ENCODE assay signal across 6 cellular contexts in the genomic region with DNA sequence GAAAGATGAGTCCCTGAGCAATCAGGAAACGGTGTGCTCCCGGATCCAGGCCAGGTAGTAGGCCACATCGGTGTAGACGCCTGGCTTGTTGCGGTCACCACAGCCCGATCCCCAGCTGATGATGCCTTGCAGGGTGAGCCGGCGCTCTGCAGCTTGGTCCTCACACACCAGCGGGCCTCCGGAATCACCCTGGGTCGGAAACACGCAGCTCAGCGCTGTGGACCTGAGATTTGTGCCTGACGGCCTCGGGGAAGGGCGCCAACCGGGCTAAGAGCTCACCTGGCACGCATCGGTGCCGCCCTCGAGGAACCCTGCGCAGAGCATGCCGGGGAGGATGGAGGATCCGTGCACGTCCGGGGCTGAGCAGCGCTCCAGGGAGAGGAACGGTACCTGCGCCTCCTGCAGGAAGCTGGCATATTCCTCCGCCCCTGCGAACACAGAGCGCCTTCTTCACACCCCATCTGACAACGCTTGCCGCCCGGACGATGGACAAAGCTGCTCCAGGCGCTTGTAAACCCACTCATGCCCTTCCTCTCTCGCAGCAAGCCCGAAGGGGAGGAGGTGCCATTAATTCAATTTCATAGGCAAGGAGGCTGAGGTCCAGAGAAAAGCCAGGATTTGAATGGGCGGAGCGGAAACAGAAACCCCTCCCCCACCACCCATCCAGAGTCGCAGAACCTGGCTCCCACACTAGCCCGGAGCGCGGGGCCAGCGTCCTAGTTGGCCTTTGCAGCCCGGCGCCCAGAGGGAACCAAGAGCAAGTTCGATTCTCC. TPM values are rescaled to one million over a fixed set of nuclear protein-coding genes. Genes with fewer than 3 reads are reported as not detected.
DNase-seq lines count a peak whose midpoint lies in the region; ATAC-seq and TF ChIP-seq lines count a peak whose summit lies in the region.

No MANE protein-coding gene starts in this region.

- intact Hi-C loops in left colon (cut with DNase I, micrococcal nuclease): loop anchor here in 1 of 2 donors (5.0 kb wide), 1 partner anchor 50 kb away; no protein-coding TSS in a partner anchor
- intact Hi-C loops in upper lobe of right lung (cut with DNase I): loop anchor here (10.0 kb wide), 1 partner anchor 52 kb away; no protein-coding TSS in a partner anchor

- H3K4me3 ChIP-seq in GM06990 (replicated peaks; ENCODE audit: low read depth, low read length): peak overlapping the region; percentile 67
- H3K4me3 ChIP-seq in upper lobe of right lung: peak overlapping the region; percentile 63

- ATAC-seq in left colon (peak; percentile 66), upper lobe of right lung (peak; percentile 71), HG03442 (IDR thresholded peaks at IDR 0.05; ENCODE audit: unreplicated experiment) (no peak)

- peak; percentile 50 for TF ChIP-seq CTCF in GM06990 (IDR thresholded peaks at IDR 0.05; ENCODE audit: insufficient read depth, low read length, poor library complexity, severe bottlenecking)
- TF ChIP-seq CTCF in upper lobe of right lung (IDR thresholded peaks at IDR 0.05): peak; percentile 35

- peaks cover 43% of the 10 kb centered on the region for H3K4me1 ChIP-seq in upper lobe of right lung

- no peak overlapping the region for H3K27ac ChIP-seq in upper lobe of right lung

- H3K9me3 ChIP-seq in upper lobe of right lung: no peaks in the 10 kb centered on the region

- DNase-seq in GM06990 (ENCODE audit: extremely low read depth, insufficient read length) (peak; percentile 44), NCI-H460 (ENCODE audit: extremely low read depth, low read depth) (peak; percentile 79), left colon (peak; percentile 87 to 88), upper lobe of right lung (peak; percentile 87)
- DNase-seq in activated naive CD4-positive, alpha-beta T cell treated with Interleukin-2 at 50 U/mL for 16 hours: peak; percentile 76

- H3K36me3 ChIP-seq in GM06990 (ENCODE audit: control insufficient read depth, insufficient read depth, low read length) (no peaks in the 10 kb centered on the region), upper lobe of right lung (no peaks in the 10 kb centered on the region)

- no peaks in the 10 kb centered on the region for H3K27me3 ChIP-seq in GM06990 (replicated peaks; ENCODE audit: control insufficient read depth, insufficient read depth, low read length)
- peaks cover 59% of the 10 kb centered on the region for H3K27me3 ChIP-seq in upper lobe of right lung

RNA-seq across cellular contexts. Expression of gene PFN3, which starts 2.0 kb away (rescaled TPM):
- total RNA-seq in NCI-H460 (2014; rRNA removed; shearing (Covaris generic)): not detected in 2 replicates
- not detected in 2 replicates for polyA plus RNA-seq in NCI-H460 (2014; cell fraction: nucleus; rRNA removed)
- not detected for total RNA-seq in left colon
- total RNA-seq in upper lobe of right lung: not detected

RNA-seq across cellular contexts. Expression of gene F12, which starts 6.9 kb away (rescaled TPM):
- 10.9 and 12.8 TPM in 2 replicates for total RNA-seq in NCI-H460 (2014; rRNA removed; shearing (Covaris generic))
- polyA plus RNA-seq in NCI-H460 (2014; cell fraction: nucleus; rRNA removed): 21.8 and 35.3 TPM in 2 replicates
- total RNA-seq in left colon (10 to 100 TPM in 1 of 2 donors, 1 to 10 TPM in 1; 9.0 to 11.3 TPM), upper lobe of right lung (0.69 TPM)

RNA-seq across cellular contexts. Expression of gene SLC34A1, which starts 18.2 kb away (rescaled TPM):
- not detected in 2 replicates for total RNA-seq in NCI-H460 (2014; rRNA removed; shearing (Covaris generic))
- not detected in 2 replicates for polyA plus RNA-seq in NCI-H460 (2014; cell fraction: nucleus; rRNA removed)
- total RNA-seq in left colon: not detected
- not detected for total RNA-seq in upper lobe of right lung

RNA-seq across cellular contexts. Expression of gene GRK6, which starts 24.0 kb away (rescaled TPM):
- 37.8 and 38.3 TPM in 2 replicates for total RNA-seq in NCI-H460 (2014; rRNA removed; shearing (Covaris generic))
- 45.1 and 50.9 TPM in 2 replicates for polyA plus RNA-seq in NCI-H460 (2014; cell fraction: nucleus; rRNA removed)
- 10 to 100 TPM; 34.6 to 43.5 TPM for total RNA-seq in left colon
- total RNA-seq in upper lobe of right lung: 43.9 TPM

RNA-seq across cellular contexts. Expression of gene PRR7, which starts 44.2 kb away (rescaled TPM):
- total RNA-seq in NCI-H460 (2014; rRNA removed; shearing (Covaris generic)): 29.8 and 34.5 TPM in 2 replicates
- 124 and 127 TPM in 2 replicates for polyA plus RNA-seq in NCI-H460 (2014; cell fraction: nucleus; rRNA removed)
- 1 to 10 TPM; 1.6 to 2.2 TPM for total RNA-seq in left colon
- 2.1 TPM for total RNA-seq in upper lobe of right lung
